Comparison of ENCODE assay signal across 13 cellular contexts in genomic region chr1:80457409-80457808, GRCh38.
"Had no signal": no experiment of that assay in that cellular context is flagged by ENCODE, and none has a peak within 500 bp of the region (broad histone marks: within the 10 kb centered on the region; RNA-seq: fewer than 3 reads in every experiment).

No MANE protein-coding gene starts in this region.

- H3K27ac Mint-ChIP-seq: activated T-helper 17 cell treated with anti-CD3 and anti-CD28 coated beads, Interleukin-2, amount 50 U/mL, for 72 hours; nephron; stimulated activated naive CD8-positive, alpha-beta T cell treated with anti-CD3 and anti-CD28 coated beads, Interleukin-15, Interleukin-2, amounts not matched to agents 100 ng/mL and 50 ng/mL, for 24 hours had no signal

- DNase-seq: activated naive CD4-positive, alpha-beta T cell treated with Interleukin-2 at 50 U/mL for 16 hours; dorsolateral prefrontal cortex; erythroblast; left ventricle myocardium superior; psoas muscle; T-helper 9 cell; trophoblast cell had no signal

- H3K4me1 Mint-ChIP-seq: activated T-helper 17 cell treated with anti-CD3 and anti-CD28 coated beads, Interleukin-2, amount 50 U/mL, for 72 hours; nephron had no signal

- H3K27me3 Mint-ChIP-seq: activated T-helper 17 cell treated with anti-CD3 and anti-CD28 coated beads, Interleukin-2, amount 50 U/mL, for 72 hours; stimulated activated naive CD8-positive, alpha-beta T cell treated with anti-CD3 and anti-CD28 coated beads, Interleukin-15, Interleukin-2, amounts not matched to agents 100 ng/mL and 50 ng/mL, for 24 hours had no signal

- H3K4me3 Mint-ChIP-seq: activated T-helper 17 cell treated with anti-CD3 and anti-CD28 coated beads, Interleukin-2, amount 50 U/mL, for 72 hours; nephron; stimulated activated naive CD8-positive, alpha-beta T cell treated with anti-CD3 and anti-CD28 coated beads, Interleukin-15, Interleukin-2, amounts not matched to agents 100 ng/mL and 50 ng/mL, for 24 hours had no signal

- H3K4me3 ChIP-seq: dorsolateral prefrontal cortex, psoas muscle, suprapubic skin had no signal

- H3K4me1 ChIP-seq: psoas muscle, suprapubic skin had no signal

- H3K36me3 ChIP-seq: suprapubic skin had no signal

- ATAC-seq: activated CD4-positive, CD25-positive, alpha-beta regulatory T cell treated with anti-CD3 and anti-CD28 coated beads, Interleukin-2, amount 50 U/mL, for 24 hours; activated T-helper 17 cell treated with anti-CD3 and anti-CD28 coated beads, Interleukin-2, amount 50 U/mL, for 72 hours; left ventricle myocardium superior; psoas muscle; sciatic nerve had no signal

- H3K9me3 ChIP-seq: psoas muscle, suprapubic skin had no signal

- H3K27me3 ChIP-seq: dorsolateral prefrontal cortex, suprapubic skin had no signal

- H3K27ac ChIP-seq: dorsolateral prefrontal cortex, psoas muscle, suprapubic skin had no signal
